In genomic region chr3:14467723-14468620, GRCh38 we compare ENCODE assay signal across 9 cellular contexts.
DNase-seq lines count a peak whose midpoint lies in the region; ATAC-seq, FAIRE-seq and TF ChIP-seq lines count a peak whose summit lies in the region.
"Had no signal": no experiment of that assay in that cellular context is flagged by ENCODE, and none has a peak within 500 bp of the region (broad histone marks: within the 10 kb centered on the region; RNA-seq: fewer than 3 reads in every experiment).

No MANE protein-coding gene starts in this region.

- no peak overlapping the region for H3K4me3 Mint-ChIP-seq in Calu3 (ENCODE audit: low read depth, unreplicated experiment)
- H3K4me3 Mint-ChIP-seq in activated CD4-positive, alpha-beta T cell treated with anti-CD3 and anti-CD28 coated beads for 36 hours, result no peak overlapping the region
- no peak overlapping the region for H3K4me3 Mint-ChIP-seq in stimulated activated naive CD8-positive, alpha-beta T cell treated with anti-CD3 and anti-CD28 coated beads, Interleukin-15, Interleukin-2, amounts not matched to agents 100 ng/mL and 50 ng/mL, for 24 hours
- H3K4me3 Mint-ChIP-seq: IgD-negative memory B cell had no signal

- peak; percentile 68 for FAIRE-seq in HTR-8/SVneo (lab: Jason Lieb, UNC)

- H3K27me3 Mint-ChIP-seq in Calu3 (ENCODE audit: unreplicated experiment), result no peaks in the 10 kb centered on the region
- no peaks in the 10 kb centered on the region for H3K27me3 Mint-ChIP-seq in activated CD4-positive, alpha-beta T cell treated with anti-CD3 and anti-CD28 coated beads for 36 hours
- no peaks in the 10 kb centered on the region for H3K27me3 Mint-ChIP-seq in stimulated activated naive CD8-positive, alpha-beta T cell treated with anti-CD3 and anti-CD28 coated beads, Interleukin-15, Interleukin-2, amounts not matched to agents 100 ng/mL and 50 ng/mL, for 24 hours
- H3K27me3 Mint-ChIP-seq: IgD-negative memory B cell had no signal

- peaks cover 95% of the 10 kb centered on the region for H3K36me3 ChIP-seq in lower lobe of right lung

- POLR2A ChIA-PET in activated CD4-positive, alpha-beta T cell treated with anti-CD3 and anti-CD28 coated beads for 36 hours (lab: Charles Lee), result no interaction called here

- BruUV-seq in Calu3 (replicated peaks; lab: Mats Ljungman, UMichigan), result no TSS peak

- no peaks in the 10 kb centered on the region for H3K27me3 ChIP-seq in lower lobe of right lung (ENCODE audit: low read depth)

- no peak overlapping the region for H3K4me3 ChIP-seq in choroid plexus epithelial cell (ENCODE audit: low read depth, low read length)
- H3K4me3 ChIP-seq in lower lobe of right lung, result no peak overlapping the region

- peaks cover 10% of the 10 kb centered on the region for H3K4me1 ChIP-seq in lower lobe of right lung

- intact Hi-C loops in Calu3 (cut with micrococcal nuclease; ENCODE audit: unreplicated experiment) (loop anchor here (1.0 kb wide), 2 partner anchors 207 to 265 kb away; no protein-coding TSS in a partner anchor), lower lobe of right lung (cut with DNase I) (loop anchor here (5.0 kb wide), 1 partner anchor 206 kb away; no protein-coding TSS in a partner anchor)
- intact Hi-C loops in activated CD4-positive, alpha-beta T cell treated with anti-CD3 and anti-CD28 coated beads for 36 hours (cut with DNase I, micrococcal nuclease), result loop anchor here (1.0 to 2.0 kb wide), 4 partner anchors 66 to 571 kb away; partner anchors contain the start of gene SLC6A6 (in 1 of the 2)

- CTCF ChIA-PET in Calu3 (lab: Charles Lee), result interaction anchor here (0.6 to 2.9 kb wide), 5 partner anchors 9 to 1490 kb away, joined by 3 to 11 read pairs (median 3); no protein-coding TSS in a partner anchor
- CTCF ChIA-PET in activated CD4-positive, alpha-beta T cell treated with anti-CD3 and anti-CD28 coated beads for 36 hours (lab: Charles Lee), result interaction anchor here (0.6 to 2.5 kb wide), 19 partner anchors 8 to 290 kb away, joined by 3 to 19 read pairs (median 4); partner anchors contain the start of genes SLC6A6 and XPC

- ATAC-seq in activated CD4-positive, alpha-beta T cell treated with anti-CD3 and anti-CD28 coated beads for 36 hours, result peak; percentile 28
- ATAC-seq in lower lobe of right lung (peak; percentile 49 to 50), HG02885 (IDR thresholded peaks at IDR 0.05; ENCODE audit: poor library complexity, unreplicated experiment) (no peak)

- H3K9me3 ChIP-seq in lower lobe of right lung, result no peaks in the 10 kb centered on the region

- H3K36me3 Mint-ChIP-seq in Calu3 (ENCODE audit: insufficient read depth, unreplicated experiment), result peaks cover 35% of the 10 kb centered on the region
- peaks cover 21% of the 10 kb centered on the region for H3K36me3 Mint-ChIP-seq in activated CD4-positive, alpha-beta T cell treated with anti-CD3 and anti-CD28 coated beads for 36 hours (ENCODE audit: low read depth)
- peaks cover 49% of the 10 kb centered on the region for H3K36me3 Mint-ChIP-seq in stimulated activated naive CD8-positive, alpha-beta T cell treated with anti-CD3 and anti-CD28 coated beads, Interleukin-15, Interleukin-2, amounts not matched to agents 100 ng/mL and 50 ng/mL, for 24 hours (ENCODE audit: low read depth)

- no peaks in the 10 kb centered on the region for H3K9me3 Mint-ChIP-seq in Calu3 (ENCODE audit: low read depth, unreplicated experiment)
- no peaks in the 10 kb centered on the region for H3K9me3 Mint-ChIP-seq in activated CD4-positive, alpha-beta T cell treated with anti-CD3 and anti-CD28 coated beads for 36 hours (ENCODE audit: low read depth)
- H3K9me3 Mint-ChIP-seq in stimulated activated naive CD8-positive, alpha-beta T cell treated with anti-CD3 and anti-CD28 coated beads, Interleukin-15, Interleukin-2, amounts not matched to agents 100 ng/mL and 50 ng/mL, for 24 hours, result no peaks in the 10 kb centered on the region
- H3K9me3 Mint-ChIP-seq: IgD-negative memory B cell had no signal

- no peak overlapping the region for H3K27ac Mint-ChIP-seq in Calu3 (ENCODE audit: unreplicated experiment)
- no peak overlapping the region for H3K27ac Mint-ChIP-seq in activated CD4-positive, alpha-beta T cell treated with anti-CD3 and anti-CD28 coated beads for 36 hours
- H3K27ac Mint-ChIP-seq in stimulated activated naive CD8-positive, alpha-beta T cell treated with anti-CD3 and anti-CD28 coated beads, Interleukin-15, Interleukin-2, amounts not matched to agents 100 ng/mL and 50 ng/mL, for 24 hours, result peak overlapping the region; percentile 51

- peaks cover 9% of the 10 kb centered on the region for H3K4me1 Mint-ChIP-seq in Calu3 (ENCODE audit: low read depth, unreplicated experiment)
- H3K4me1 Mint-ChIP-seq in activated CD4-positive, alpha-beta T cell treated with anti-CD3 and anti-CD28 coated beads for 36 hours, result peaks cover 6% of the 10 kb centered on the region
- H3K4me1 Mint-ChIP-seq in stimulated activated naive CD8-positive, alpha-beta T cell treated with anti-CD3 and anti-CD28 coated beads, Interleukin-15, Interleukin-2, amounts not matched to agents 100 ng/mL and 50 ng/mL, for 24 hours (ENCODE audit: low read depth), result peaks cover 8% of the 10 kb centered on the region

- peak; percentile 50 for DNase-seq in Calu3
- DNase-seq in HTR-8/SVneo (ENCODE audit: insufficient read length, low spot score), result peak; percentile 77
- peak; percentile 58 for DNase-seq in activated CD4-positive, alpha-beta T cell treated with anti-CD3 and anti-CD28 coated beads for 36 hours
- DNase-seq in choroid plexus epithelial cell (ENCODE audit: low read depth), result peak; percentile 51
- no peak for DNase-seq in lower lobe of right lung
- no peak for DNase-seq in NCI-H2196 treated with DMSO at 0.1 percent for 48 hours (lab: John Stamatoyannopoulos, UW; ENCODE audit: unreplicated experiment)

- TF ChIP-seq CTCF in Calu3 (IDR thresholded peaks at IDR 0.05; ENCODE audit: unreplicated experiment) (peak; percentile 88), choroid plexus epithelial cell (conservative IDR thresholded peaks at IDR 0.05; ENCODE audit: low read depth, low read length) (peak; percentile 89), lower lobe of right lung (IDR thresholded peaks at IDR 0.05) (peak; percentile 83)

- no peak overlapping the region for H3K27ac ChIP-seq in lower lobe of right lung

Comparison
In these comparisons a context has a peak if more than half of its experiments do, and no peak if none do; other contexts are left out.
1. DNase-seq: peak in Calu3 (single experiment), HTR-8/SVneo (single experiment), activated CD4-positive, alpha-beta T cell treated with anti-CD3 and anti-CD28 coated beads for 36 hours (single experiment) and choroid plexus epithelial cell (single experiment); none in lower lobe of right lung (single experiment) and NCI-H2196 treated with DMSO at 0.1 percent for 48 hours (single experiment).
2. Peak in every context shown above with its lines, with median percentiles within 50 percentile points of each other: CTCF ChIP-seq.